18 cellular contexts compared by ENCODE assay signal in the genomic region with DNA sequence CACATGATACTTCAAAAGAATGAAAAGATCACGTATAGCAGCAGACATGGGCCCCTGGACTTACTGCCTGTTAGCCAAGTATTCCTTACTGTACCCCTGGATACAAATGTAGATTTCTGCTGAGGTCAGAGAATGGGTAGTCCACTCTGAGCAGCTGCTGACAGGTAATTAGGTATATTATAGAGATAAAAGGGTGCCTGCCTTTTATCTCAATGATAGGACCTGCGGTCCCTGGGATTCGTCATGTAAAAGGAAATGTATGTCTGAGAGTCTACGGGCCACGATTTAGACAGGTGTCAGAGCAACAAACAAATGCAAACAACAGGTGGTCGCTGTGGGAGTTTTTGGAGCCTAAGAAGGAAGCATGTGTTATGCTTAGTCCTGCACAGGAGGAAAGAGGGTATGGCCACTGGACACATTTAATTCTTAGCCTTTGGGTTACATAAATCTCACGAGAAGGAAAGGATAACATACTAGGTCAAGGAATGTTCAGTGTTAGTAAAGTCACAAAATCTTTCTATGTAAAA.
DNase-seq lines count a peak whose midpoint lies in the region; ATAC-seq and TF ChIP-seq lines count a peak whose summit lies in the region.
"Had no signal": no experiment of that assay in that cellular context is flagged by ENCODE, and none has a peak within 500 bp of the region (broad histone marks: within the 10 kb centered on the region; RNA-seq: fewer than 3 reads in every experiment).

No MANE protein-coding gene starts in this region.

- H3K27me3 ChIP-seq in Caco-2 (replicated peaks; ENCODE audit: control insufficient read depth, insufficient read depth, low read length) (no peaks in the 10 kb centered on the region), H7 (ENCODE audit: control insufficient read depth, insufficient read depth, low read length) (no peaks in the 10 kb centered on the region)
- H3K27me3 ChIP-seq: thyroid gland had no signal

- POLR2A ChIA-PET in Caco-2 (lab: Charles Lee): no interaction called here
- POLR2A ChIA-PET in activated CD4-positive, alpha-beta memory T cell treated with anti-CD3 and anti-CD28 coated beads for 36 hours (lab: Charles Lee): no interaction called here

- peaks cover 49 to 56% of the 10 kb centered on the region in 2 donors for H3K4me1 Mint-ChIP-seq in effector memory CD8-positive, alpha-beta T cell (ENCODE audit: low read depth in 2 of 2)
- no peaks in the 10 kb centered on the region for H3K4me1 Mint-ChIP-seq in Caco-2 (ENCODE audit: low read depth, unreplicated experiment)
- H3K4me1 Mint-ChIP-seq in activated CD4-positive, alpha-beta memory T cell treated with anti-CD3 and anti-CD28 coated beads for 36 hours (ENCODE audit: low read depth): peaks cover 72% of the 10 kb centered on the region

- CTCF ChIA-PET in Caco-2 (lab: Charles Lee): no interaction called here
- CTCF ChIA-PET in activated CD4-positive, alpha-beta memory T cell treated with anti-CD3 and anti-CD28 coated beads for 36 hours (lab: Charles Lee): no interaction called here

- no peaks in the 10 kb centered on the region for H3K27me3 Mint-ChIP-seq in effector memory CD8-positive, alpha-beta T cell
- H3K27me3 Mint-ChIP-seq in Caco-2 (ENCODE audit: insufficient read depth, unreplicated experiment): no peaks in the 10 kb centered on the region
- H3K27me3 Mint-ChIP-seq in activated CD4-positive, alpha-beta memory T cell treated with anti-CD3 and anti-CD28 coated beads for 36 hours: no peaks in the 10 kb centered on the region
- H3K27me3 Mint-ChIP-seq: T-helper 17 cell had no signal

- H3K9me3 ChIP-seq in Caco-2: no peaks in the 10 kb centered on the region
- H3K9me3 ChIP-seq: thyroid gland had no signal

- H3K27ac Mint-ChIP-seq in effector memory CD8-positive, alpha-beta T cell: peak overlapping the region; percentile 2 to 56
- H3K27ac Mint-ChIP-seq in Caco-2 (ENCODE audit: unreplicated experiment): no peak overlapping the region
- H3K27ac Mint-ChIP-seq in activated CD4-positive, alpha-beta memory T cell treated with anti-CD3 and anti-CD28 coated beads for 36 hours: no peak overlapping the region

- H3K36me3 ChIP-seq in Caco-2 (ENCODE audit: control insufficient read depth, insufficient read depth, low read length) (no peaks in the 10 kb centered on the region), H7 (replicated peaks; ENCODE audit: control insufficient read depth, insufficient read depth, low read length) (no peaks in the 10 kb centered on the region; the same call in 1 of the 2 replicates)
- H3K36me3 ChIP-seq: thyroid gland had no signal

- peaks cover 14% of the 10 kb centered on the region for H3K36me3 Mint-ChIP-seq in effector memory CD8-positive, alpha-beta T cell (ENCODE audit: insufficient read depth)
- no peaks in the 10 kb centered on the region for H3K36me3 Mint-ChIP-seq in Caco-2 (ENCODE audit: insufficient read depth, unreplicated experiment)
- peaks cover 9% of the 10 kb centered on the region for H3K36me3 Mint-ChIP-seq in activated CD4-positive, alpha-beta memory T cell treated with anti-CD3 and anti-CD28 coated beads for 36 hours

- H3K4me1 ChIP-seq in Caco-2: no peaks in the 10 kb centered on the region
- H3K4me1 ChIP-seq: thyroid gland had no signal

- ATAC-seq in effector memory CD8-positive, alpha-beta T cell (replicated peaks): no peak
- ATAC-seq: activated CD4-positive, CD25-positive, alpha-beta regulatory T cell treated with anti-CD3 and anti-CD28 coated beads, Interleukin-2, amount 50 U/mL, for 24 hours; T-helper 17 cell had no signal

- H3K4me3 ChIP-seq in Caco-2 (ENCODE audit: low read depth, low read length) (no peak overlapping the region), H7 (ENCODE audit: insufficient read depth, low read depth, low read length) (no peak overlapping the region)
- H3K4me3 ChIP-seq: thyroid gland had no signal

- no peaks in the 10 kb centered on the region for H3K9me3 Mint-ChIP-seq in effector memory CD8-positive, alpha-beta T cell
- H3K9me3 Mint-ChIP-seq in Caco-2 (ENCODE audit: unreplicated experiment): no peaks in the 10 kb centered on the region
- H3K9me3 Mint-ChIP-seq in activated CD4-positive, alpha-beta memory T cell treated with anti-CD3 and anti-CD28 coated beads for 36 hours: no peaks in the 10 kb centered on the region

- intact Hi-C loops in Caco-2 (cut with micrococcal nuclease; ENCODE audit: unreplicated experiment): no loop called here
- intact Hi-C loops in activated CD4-positive, alpha-beta memory T cell treated with anti-CD3 and anti-CD28 coated beads for 36 hours (cut with micrococcal nuclease): no loop called here

- TF ChIP-seq CTCF in Caco-2 (IDR thresholded peaks at IDR 0.05; ENCODE audit: insufficient read depth in 1 of 2, low read depth in 1 of 2, low read length in 1 of 2, severe bottlenecking in 1 of 2, unreplicated experiment in 1 of 2): no peak

- no TSS peak for BruUV-seq in Caco-2 (replicated peaks; lab: Mats Ljungman, UMichigan)

- H3K4me3 Mint-ChIP-seq in effector memory CD8-positive, alpha-beta T cell: no peak overlapping the region
- H3K4me3 Mint-ChIP-seq in Caco-2 (ENCODE audit: unreplicated experiment): no peak overlapping the region
- no peak overlapping the region for H3K4me3 Mint-ChIP-seq in activated CD4-positive, alpha-beta memory T cell treated with anti-CD3 and anti-CD28 coated beads for 36 hours
- H3K4me3 Mint-ChIP-seq: T-helper 17 cell had no signal

- DNase-seq in COLO668 (lab: John Stamatoyannopoulos, UW; ENCODE audit: unreplicated experiment) (peak; percentile 67), NCI-H1105 (lab: John Stamatoyannopoulos, UW) (peak; percentile 70), NCI-H748 (lab: John Stamatoyannopoulos, UW; ENCODE audit: unreplicated experiment) (peak; percentile 98), Caco-2 (no peak), DMS53 (lab: John Stamatoyannopoulos, UW) (no peak), H7 (no peak)
- DNase-seq in effector memory CD8-positive, alpha-beta T cell: no peak
- DNase-seq in activated CD4-positive, alpha-beta memory T cell treated with anti-CD3 and anti-CD28 coated beads for 36 hours: no peak
- DNase-seq: activated CD8-positive, alpha-beta memory T cell treated with anti-CD3 and anti-CD28 coated beads, Interleukin-2, amount 50 U/mL, for 4 hours; DND-41; kidney; NCI-H226; occipital lobe; RPMI8226; stimulated activated CD4-positive, alpha-beta T cell treated with anti-CD3 and anti-CD28 coated beads, Interleukin-4, amount 100 ng/mL, for 4 hours; T-helper 17 cell; thyroid gland had no signal

Comparison
In these comparisons a context has a peak if more than half of its experiments do, and no peak if none do; other contexts are left out.
1. DNase-seq: peak in COLO668 (single experiment), NCI-H1105 (single experiment) and NCI-H748 (single experiment); none in effector memory CD8-positive, alpha-beta T cell (0 of 3), Caco-2 (0 of 2), DMS53 (single experiment), H7 (single experiment) and activated CD4-positive, alpha-beta memory T cell treated with anti-CD3 and anti-CD28 coated beads for 36 hours (single experiment).
2. H3K27ac Mint-ChIP-seq: peak in effector memory CD8-positive, alpha-beta T cell (2 of 2); none in Caco-2 (single experiment) and activated CD4-positive, alpha-beta memory T cell treated with anti-CD3 and anti-CD28 coated beads for 36 hours (single experiment).